Comparison of ENCODE assay signal across 8 cellular contexts in genomic region chrX:76279007-76279406, GRCh38.
DNase-seq lines count a peak whose midpoint lies in the region; TF ChIP-seq lines count a peak whose summit lies in the region.

No MANE protein-coding gene starts in this region.

- H4K20me1 ChIP-seq in PC-9 (ENCODE audit: insufficient read depth): no peaks in the 10 kb centered on the region

- intact Hi-C loops in PC-9 (cut with micrococcal nuclease; ENCODE audit: unreplicated experiment): loop anchor here (2.0 kb wide), 1 partner anchor 176 kb away; no protein-coding TSS in a partner anchor

- peak; percentile 7 for DNase-seq in AG04449 (ENCODE audit: low read depth, low spot score)
- no peak for DNase-seq in GM12864 (ENCODE audit: low read depth)
- DNase-seq in HPDE6-E6E7 (ENCODE audit: extremely low spot score): peak; percentile 9
- DNase-seq in PC-9: peak in 1 of 2 experiments; percentile 31
- peak in 31 of 56 donors; percentile 0 to 51 (median 1) for DNase-seq in amygdala (lab: John Stamatoyannopoulos, UW)
- DNase-seq in iPS-NIHi11 (ENCODE audit: low spot score): peak; percentile 26
- DNase-seq in stimulated activated CD4-positive, alpha-beta T cell treated with anti-CD3 and anti-CD28 coated beads, Interleukin-1b, Interleukin-23, amount 100 ng/mL, for 24 hours (ENCODE audit: low read depth in 4 of 4, low spot score in 1 of 4): peak in 3 of 4 experiments; percentile 6 to 10 (median 6)
- no peak for DNase-seq in KG1 (lab: John Stamatoyannopoulos, UW)

- no peak overlapping the region for H3K27ac ChIP-seq in PC-9

- H3K9me2 ChIP-seq in PC-9 (ENCODE audit: insufficient read depth): no peaks in the 10 kb centered on the region

- CTCF ChIA-PET in AG04449 (lab: Yijun Ruan, JAX): interaction anchor here (0.8 to 2.1 kb wide), 9 partner anchors 12 to 1920 kb away, joined by 3 to 41 read pairs (median 4); partner anchors contain the start of gene COX7B
- CTCF ChIA-PET in PC-9 (lab: Charles Lee): interaction anchor here (0.6 to 1.0 kb wide), 2 partner anchors 175 to 410 kb away, joined by 4 read pairs; no protein-coding TSS in a partner anchor

- TF ChIP-seq CTCF in AG04449 (IDR thresholded peaks at IDR 0.05; ENCODE audit: insufficient read depth, low read length, missing control alignments) (peak; percentile 47), GM12864 (IDR thresholded peaks at IDR 0.05; ENCODE audit: low read depth, low read length, missing control alignments) (peak; percentile 54), PC-9 (conservative IDR thresholded peaks at IDR 0.05) (peak; percentile 71)

- H3K4me3 ChIP-seq in AG04449 (ENCODE audit: low read depth, low read length): no peak overlapping the region
- no peak overlapping the region for H3K4me3 ChIP-seq in GM12864 (ENCODE audit: low read depth, low read length)
- H3K4me3 ChIP-seq in PC-9: no peak overlapping the region

- no peak overlapping the region for H2AFZ ChIP-seq in PC-9

- no peaks in the 10 kb centered on the region for H3K4me1 ChIP-seq in PC-9 (replicated peaks; ENCODE audit: insufficient read depth)

- no TSS peak for BruUV-seq in PC-9 (replicated peaks; lab: Mats Ljungman, UMichigan)

- H3K9me3 ChIP-seq in PC-9 (ENCODE audit: insufficient read depth, low read depth): no peaks in the 10 kb centered on the region

- H3K79me2 ChIP-seq in PC-9 (ENCODE audit: low read depth): no peaks in the 10 kb centered on the region

- no peaks in the 10 kb centered on the region for H3K36me3 ChIP-seq in PC-9 (ENCODE audit: low read depth)

- no peak overlapping the region for H3K4me2 ChIP-seq in PC-9

- POLR2A ChIA-PET in AG04449 (lab: Yijun Ruan, JAX): no interaction called here
- POLR2A ChIA-PET in PC-9 (lab: Charles Lee; ENCODE audit: unreplicated experiment): no interaction called here

- H3K27me3 ChIP-seq in PC-9 (ENCODE audit: insufficient read depth, low read depth): no peaks in the 10 kb centered on the region

- H3F3A ChIP-seq in PC-9 (ENCODE audit: insufficient read depth, low read depth): no peaks in the 10 kb centered on the region

Comparison
In these comparisons a context has a peak if more than half of its experiments do, and no peak if none do; other contexts are left out.
1. DNase-seq: peak in AG04449 (single experiment), HPDE6-E6E7 (single experiment), amygdala (31 of 56), iPS-NIHi11 (single experiment) and stimulated activated CD4-positive, alpha-beta T cell treated with anti-CD3 and anti-CD28 coated beads, Interleukin-1b, Interleukin-23, amount 100 ng/mL, for 24 hours (3 of 4); none in GM12864 (single experiment) and KG1 (single experiment).
2. Peak in every context shown above with its lines, with median percentiles within 50 percentile points of each other: CTCF ChIP-seq.